Comparison of ENCODE assay signal across 11 cellular contexts in genomic region chr7:111835066-111835465, GRCh38.
DNase-seq lines count a peak whose midpoint lies in the region; ATAC-seq, FAIRE-seq and TF ChIP-seq lines count a peak whose summit lies in the region.
"Had no signal": no experiment of that assay in that cellular context is flagged by ENCODE, and none has a peak within 500 bp of the region (broad histone marks: within the 10 kb centered on the region; RNA-seq: fewer than 3 reads in every experiment).

No MANE protein-coding gene starts in this region.

- TF ChIP-seq CTCF in CD4-positive, alpha-beta T cell (IDR thresholded peaks at IDR 0.05), result no peak

- no peaks in the 10 kb centered on the region for H3K36me3 Mint-ChIP-seq in CD4-positive, alpha-beta T cell (ENCODE audit: low read depth)

- no peak overlapping the region for H3K27ac ChIP-seq in CD4-positive, alpha-beta T cell (ENCODE audit: low read depth, low read length)
- H3K27ac ChIP-seq: SJSA1 had no signal

- no peak overlapping the region for H3K27ac Mint-ChIP-seq in CD4-positive, alpha-beta T cell
- H3K27ac Mint-ChIP-seq: stimulated activated naive CD8-positive, alpha-beta T cell treated with anti-CD3 and anti-CD28 coated beads, Interleukin-15, amount 100 ng/mL, for 72 hours had no signal

- intact Hi-C loops in CD4-positive, alpha-beta T cell (cut with DNase I, micrococcal nuclease), result no loop called here

- DNase-seq in DMS 273 treated with DMSO at 0.1 percent for 48 hours (lab: John Stamatoyannopoulos, UW) (peak; percentile 75), MG63 (peak; percentile 53), non-pigmented ciliary epithelial cell (ENCODE audit: low read depth) (peak; percentile 55), Ammon's horn (ENCODE audit: low spot score) (no peak), NCI-H146 (lab: John Stamatoyannopoulos, UW) (no peak), NOMO-1 treated with DMSO at 0.1 percent for 48 hours (lab: John Stamatoyannopoulos, UW; ENCODE audit: unreplicated experiment) (no peak)
- DNase-seq in CD4-positive, alpha-beta T cell, result no peak
- DNase-seq: dorsolateral prefrontal cortex; stimulated activated naive CD8-positive, alpha-beta T cell treated with anti-CD3 and anti-CD28 coated beads, Interleukin-15, amount 100 ng/mL, for 72 hours had no signal

- no peak overlapping the region for H3K4me3 ChIP-seq in MG63
- H3K4me3 ChIP-seq: dorsolateral prefrontal cortex, SJSA1 had no signal

- no peaks in the 10 kb centered on the region for H3K36me3 ChIP-seq in MG63
- H3K36me3 ChIP-seq: SJSA1 had no signal

- POLR2A ChIA-PET in CD4-positive, alpha-beta T cell (lab: Charles Lee), result no interaction called here

- H3K4me1 Mint-ChIP-seq in CD4-positive, alpha-beta T cell (ENCODE audit: low read depth), result no peaks in the 10 kb centered on the region
- H3K4me1 Mint-ChIP-seq: stimulated activated naive CD8-positive, alpha-beta T cell treated with anti-CD3 and anti-CD28 coated beads, Interleukin-15, amount 100 ng/mL, for 72 hours had no signal

- H3K4me3 Mint-ChIP-seq in CD4-positive, alpha-beta T cell, result no peak overlapping the region
- H3K4me3 Mint-ChIP-seq: stimulated activated naive CD8-positive, alpha-beta T cell treated with anti-CD3 and anti-CD28 coated beads, Interleukin-15, amount 100 ng/mL, for 72 hours had no signal

- ATAC-seq in CD4-positive, alpha-beta T cell (ENCODE audit: poor library complexity), result no peak
- ATAC-seq: stimulated activated naive CD8-positive, alpha-beta T cell treated with anti-CD3 and anti-CD28 coated beads, Interleukin-15, amount 100 ng/mL, for 72 hours had no signal

- no peaks in the 10 kb centered on the region for H3K27me3 ChIP-seq in MG63
- no peaks in the 10 kb centered on the region for H3K27me3 ChIP-seq in CD4-positive, alpha-beta T cell (ENCODE audit: control insufficient read depth, insufficient read depth, low read length)
- H3K27me3 ChIP-seq: dorsolateral prefrontal cortex, SJSA1 had no signal

- FAIRE-seq in endometrium (lab: Jason Lieb, UNC), result peak; percentile 84

- no peaks in the 10 kb centered on the region for H3K9me3 Mint-ChIP-seq in CD4-positive, alpha-beta T cell

- H3K27me3 Mint-ChIP-seq in CD4-positive, alpha-beta T cell, result peaks cover 4% of the 10 kb centered on the region

- CTCF ChIA-PET in CD4-positive, alpha-beta T cell (lab: Charles Lee), result no interaction called here

- H3K9me3 ChIP-seq in MG63, result no peaks in the 10 kb centered on the region
- no peaks in the 10 kb centered on the region for H3K9me3 ChIP-seq in CD4-positive, alpha-beta T cell (ENCODE audit: control insufficient read depth, low read length)
- H3K9me3 ChIP-seq: SJSA1 had no signal

Comparison
In these comparisons a context has a peak if more than half of its experiments do, and no peak if none do; other contexts are left out.
1. DNase-seq: peak in DMS 273 treated with DMSO at 0.1 percent for 48 hours (single experiment), MG63 (single experiment) and non-pigmented ciliary epithelial cell (single experiment); none in Ammon's horn (single experiment), CD4-positive, alpha-beta T cell (0 of 10), NCI-H146 (single experiment) and NOMO-1 treated with DMSO at 0.1 percent for 48 hours (single experiment).